Comparison of ENCODE assay signal across 23 cellular contexts in genomic region chr6:41483943-41484342, GRCh38.
"Had no signal": no experiment of that assay in that cellular context is flagged by ENCODE, and none has a peak within 500 bp of the region (broad histone marks: within the 10 kb centered on the region; RNA-seq: fewer than 3 reads in every experiment).

No MANE protein-coding gene starts in this region.

- H3K36me3 ChIP-seq: esophagus muscularis mucosa, gastroesophageal sphincter, heart left ventricle, left lung, lower lobe of right lung had no signal

- H3K9me3 ChIP-seq: esophagus muscularis mucosa, gastroesophageal sphincter, heart left ventricle, left lung, lower lobe of right lung, mucosa of descending colon had no signal

- H3K4me3 ChIP-seq: coronary artery, dorsolateral prefrontal cortex, esophagus muscularis mucosa, gastroesophageal sphincter, heart left ventricle, hepatocyte, left lung, lower lobe of right lung, mucosa of descending colon had no signal

- DNase-seq: dermis blood vessel endothelial cell; dorsolateral prefrontal cortex; effector CD4-positive, alpha-beta T cell; effector memory CD4-positive, alpha-beta T cell; foreskin keratinocyte; heart left ventricle; hypothalamus; left cardiac atrium; left lung; left ventricle myocardium superior; lower lobe of right lung; mesenchymal stem cell; mucosa of descending colon; naive B cell; naive thymus-derived CD8-positive, alpha-beta T cell had no signal

- H3K27me3 ChIP-seq: gastroesophageal sphincter, hepatocyte had no signal

- H2AFZ ChIP-seq: hepatocyte had no signal

- H3K4me1 ChIP-seq: foreskin keratinocyte, left lung had no signal

- H3K27ac ChIP-seq: coronary artery, dorsolateral prefrontal cortex, esophagus muscularis mucosa, foreskin keratinocyte, gastroesophageal sphincter, heart left ventricle, hepatocyte, left lung, lower lobe of right lung had no signal

- H3K79me2 ChIP-seq: hepatocyte had no signal

- H3K4me2 ChIP-seq: hepatocyte had no signal

- ATAC-seq: foreskin keratinocyte; gastroesophageal sphincter; heart left ventricle; left cardiac atrium; left lung; left ventricle myocardium superior; lower lobe of right lung; mucosa of descending colon; naive thymus-derived CD8-positive, alpha-beta T cell had no signal

- FAIRE-seq: endothelial cell of umbilical vein, frontal cortex, islet of Langerhans, keratinocyte had no signal
